Comparison of ENCODE assay signal across 1 cellular context in genomic region chr16:19853132-19853972, GRCh38.
TF ChIP-seq lines count a peak whose summit lies in the region.

No MANE protein-coding gene starts in this region.

TF ChIP-seq in H1, 55 proteins besides CTCF, POLR2A, EP300 and RAD21:
- TF ChIP-seq NRF1 (IDR thresholded peaks at IDR 0.05; ENCODE audit: low read depth, low read length), result no peak
- TF ChIP-seq CHD2 (IDR thresholded peaks at IDR 0.05; ENCODE audit: low read length), result no peak
- TF ChIP-seq CEBPB (IDR thresholded peaks at IDR 0.05; ENCODE audit: low read depth, low read length), result no peak
- no peak for TF ChIP-seq BACH1 (IDR thresholded peaks at IDR 0.05; ENCODE audit: low read length)
- no peak for TF ChIP-seq EGR1 (IDR thresholded peaks at IDR 0.05; ENCODE audit: borderline replicate concordance, low read depth, low read length)
- TF ChIP-seq KDM4A (IDR thresholded peaks at IDR 0.05; ENCODE audit: low read depth, low read length, severe bottlenecking), result no peak
- no peak for TF ChIP-seq BRCA1 (IDR thresholded peaks at IDR 0.05; ENCODE audit: low read depth, low read length)
- no peak for TF ChIP-seq KDM5A (IDR thresholded peaks at IDR 0.05; ENCODE audit: low read length)
- TF ChIP-seq SIX5 (IDR thresholded peaks at IDR 0.05; ENCODE audit: low read depth, low read length), result no peak
- TF ChIP-seq SP2 (IDR thresholded peaks at IDR 0.05; ENCODE audit: low read length), result no peak
- no peak for TF ChIP-seq POLR2AphosphoS5 (IDR thresholded peaks at IDR 0.05; ENCODE audit: low read depth, low read length)
- TF ChIP-seq TBP (IDR thresholded peaks at IDR 0.05; ENCODE audit: low read depth, low read length), result no peak
- TF ChIP-seq SUZ12 (IDR thresholded peaks at IDR 0.05; ENCODE audit: low read length), result no peak
